Comparison of ENCODE assay signal across 12 cellular contexts in genomic region chr20:9035129-9035528, GRCh38. TPM values are rescaled to one million over a fixed set of nuclear protein-coding genes. Genes with fewer than 3 reads are reported as not detected.
DNase-seq lines count a peak whose midpoint lies in the region; ATAC-seq and TF ChIP-seq lines count a peak whose summit lies in the region.
"Had no signal": no experiment of that assay in that cellular context is flagged by ENCODE, and none has a peak within 500 bp of the region (broad histone marks: within the 10 kb centered on the region; RNA-seq: fewer than 3 reads in every experiment).

No MANE protein-coding gene starts in this region.

- H3K4me3 Mint-ChIP-seq in endodermal cell, result no peak overlapping the region
- H3K4me3 Mint-ChIP-seq: H9 had no signal

- H3K4me1 Mint-ChIP-seq in endodermal cell, result no peaks in the 10 kb centered on the region

- 77 to 86% methylated on average over 2 to 3 of the region's 3 CpGs for WGBS in endodermal cell (ENCODE audit: insufficient coverage in 1 of 2, insufficient read length in 1 of 2), 2 experiments

- no peaks in the 10 kb centered on the region for H3K9me3 ChIP-seq in endodermal cell (ENCODE audit: control insufficient read depth, low read length)
- H3K9me3 ChIP-seq: ascending aorta had no signal

- TF ChIP-seq CTCF in endodermal cell (conservative IDR thresholded peaks at IDR 0.05), result no peak

- ATAC-seq in HG02763 (IDR thresholded peaks at IDR 0.05; ENCODE audit: unreplicated experiment), result no peak

- no peaks in the 10 kb centered on the region for H3K36me3 ChIP-seq in endodermal cell (ENCODE audit: control insufficient read depth, insufficient read depth, low read length)
- H3K36me3 ChIP-seq: ascending aorta had no signal

- H3K4me3 ChIP-seq in endodermal cell (ENCODE audit: low read length), result no peak overlapping the region
- H3K4me3 ChIP-seq: ascending aorta had no signal

- no peaks in the 10 kb centered on the region for H3K27me3 ChIP-seq in endodermal cell (ENCODE audit: control insufficient read depth, insufficient read depth, low read length, poor library complexity, severe bottlenecking)
- H3K27me3 ChIP-seq: ascending aorta had no signal

- no peaks in the 10 kb centered on the region for H3K9me3 Mint-ChIP-seq in endodermal cell
- H3K9me3 Mint-ChIP-seq: H9 had no signal

- no peak overlapping the region for H3K9ac ChIP-seq in endodermal cell (ENCODE audit: extremely low read depth, low read length, poor library complexity, severe bottlenecking)

- peak; percentile 90 for DNase-seq in GM04504 (ENCODE audit: low read depth)
- DNase-seq in NCI-H460 (ENCODE audit: extremely low read depth, low read depth), result peak; percentile 46
- DNase-seq in endodermal cell, result peak; percentile 57
- peak; percentile 69 for DNase-seq in smooth muscle cell of the brain vasculature (ENCODE audit: low read depth, low spot score)
- DNase-seq in globus pallidus (ENCODE audit: low spot score), result no peak
- DNase-seq in SK-N-DZ (ENCODE audit: low spot score), result no peak
- DNase-seq: H9; NCI-H1048; stimulated activated CD4-positive, alpha-beta T cell treated with anti-CD3 and anti-CD28 coated beads, Interleukin-2, amount 100 ng/mL, for 24 hours; T-helper 9 cell had no signal

- no peaks in the 10 kb centered on the region for H3K4me1 ChIP-seq in endodermal cell (ENCODE audit: control insufficient read depth, insufficient read depth, low read length)
- H3K4me1 ChIP-seq: ascending aorta had no signal

- H3K27ac ChIP-seq in endodermal cell (ENCODE audit: low read depth, low read length), result no peak overlapping the region
- H3K27ac ChIP-seq: ascending aorta had no signal

- no peaks in the 10 kb centered on the region for H3K36me3 Mint-ChIP-seq in endodermal cell (ENCODE audit: low read depth)

- no peaks in the 10 kb centered on the region for H3K27me3 Mint-ChIP-seq in endodermal cell (ENCODE audit: insufficient read depth)

- peak overlapping the region; percentile 59 for H3K27ac Mint-ChIP-seq in endodermal cell

RNA-seq across cellular contexts. Expression of gene PLCB4, which starts 33.8 kb away (rescaled TPM):
- 14.8 and 15.2 TPM in 2 replicates for total RNA-seq in NCI-H460 (2014; rRNA removed; shearing (Covaris generic))
- 8.9 and 9.5 TPM in 2 replicates for polyA plus RNA-seq in NCI-H460 (2014; cell fraction: nucleus; rRNA removed)
- total RNA-seq in endodermal cell, result 10 to 100 TPM; 14.4 to 14.6 TPM
- 19.1 TPM for polyA plus RNA-seq in endodermal cell (2013, experiment 1 of 2)
- polyA plus RNA-seq in endodermal cell (2013, experiment 2 of 2), result 18.8 TPM
- polyA plus RNA-seq in SK-N-DZ (2014; cell fraction: cytosol; rRNA removed), result 11.7 and 28.5 TPM in 2 replicates
- 13.1 and 16.2 TPM in 2 replicates for polyA plus RNA-seq in SK-N-DZ (2014; cell fraction: nucleus; rRNA removed)

Comparison
In these comparisons a context has a peak if more than half of its experiments do, and no peak if none do; other contexts are left out.
1. DNase-seq: peak in GM04504 (single experiment), NCI-H460 (single experiment), endodermal cell (single experiment) and smooth muscle cell of the brain vasculature (single experiment); none in globus pallidus (single experiment) and SK-N-DZ (single experiment).